ENCODE assay signal across 13 cellular contexts in genomic region chr17:39651908-39652634, GRCh38. TPM values are rescaled to one million over a fixed set of nuclear protein-coding genes. Genes with fewer than 3 reads are reported as not detected.
A peak's percentile ranks its signal among the peaks of the same experiment; 100 is the strongest.
DNase-seq lines count a peak whose midpoint lies in the region; ATAC-seq, FAIRE-seq and TF ChIP-seq lines count a peak whose summit lies in the region.
"Had no signal": no experiment of that assay in that cellular context is flagged by ENCODE, and none has a peak within 500 bp of the region (broad histone marks: within the 10 kb centered on the region; RNA-seq: fewer than 3 reads in every experiment).

No MANE protein-coding gene starts in this region.

- ATAC-seq in T-helper 17 cell (no peak), GM21360 (IDR thresholded peaks at IDR 0.05; ENCODE audit: unreplicated experiment) (no peak)
- ATAC-seq: gastrocnemius medialis had no signal

- H3K27ac Mint-ChIP-seq in CD8-positive, alpha-beta memory T cell: peak overlapping the region in 7 of 8 donors; percentile 1 to 96 (median 85)
- peak overlapping the region; percentile 79 for H3K27ac Mint-ChIP-seq in T-helper 17 cell
- H3K27ac Mint-ChIP-seq in progenitor cell of endocrine pancreas: peak overlapping the region; percentile 67
- H3K27ac Mint-ChIP-seq: activated T-helper 1 cell treated with anti-CD3 and anti-CD28 coated beads, Interleukin-12 subunit alpha, Interleukin-12 subunit beta, Interleukin-2, Interleukin-4 antibody, amounts not matched to agents 30 ng/mL and 10 ng/mL and 1 ng/mL, durations not matched to agents 14 hours and 24 hours and 36 hours had no signal

- WGBS in esophagus squamous epithelium, 2 donors: 63 to 65% methylated on average over 7 of the region's 10 CpGs

- peaks cover 0 to 45% (median 10%) of the 10 kb centered on the region in 3 donors for H3K36me3 Mint-ChIP-seq in CD8-positive, alpha-beta memory T cell
- peaks cover 2% of the 10 kb centered on the region for H3K36me3 Mint-ChIP-seq in T-helper 17 cell (ENCODE audit: low read depth)
- H3K36me3 Mint-ChIP-seq in progenitor cell of endocrine pancreas (ENCODE audit: insufficient read depth): peaks cover 2% of the 10 kb centered on the region

- no peak for DNase-seq in CD8-positive, alpha-beta memory T cell
- DNase-seq in T-helper 17 cell: no peak
- DNase-seq in esophagus squamous epithelium (lab: John Stamatoyannopoulos, UW): no peak
- no peak for DNase-seq in progenitor cell of endocrine pancreas (ENCODE audit: low spot score, unreplicated experiment)
- no peak for DNase-seq in COLO829 (ENCODE audit: low spot score)
- DNase-seq in iPS-NIHi7 (ENCODE audit: extremely low spot score): no peak
- no peak for DNase-seq in urothelium cell line (ENCODE audit: low spot score)
- DNase-seq: gastrocnemius medialis, NCI-H187 had no signal

- no peaks in the 10 kb centered on the region for H3K27me3 ChIP-seq in CD8-positive, alpha-beta memory T cell (ENCODE audit: insufficient read depth, low read length, poor library complexity, severe bottlenecking)
- H3K27me3 ChIP-seq in esophagus squamous epithelium: no peaks in the 10 kb centered on the region
- H3K27me3 ChIP-seq: gastrocnemius medialis, right atrium auricular region had no signal

- H3K36me3 ChIP-seq in CD8-positive, alpha-beta memory T cell (ENCODE audit: insufficient read depth, low read length): peaks cover 3% of the 10 kb centered on the region
- peaks cover 0 to 58% (median 0%) of the 10 kb centered on the region in 3 donors for H3K36me3 ChIP-seq in esophagus squamous epithelium
- H3K36me3 ChIP-seq: gastrocnemius medialis, right atrium auricular region had no signal

- H3K9me3 Mint-ChIP-seq in CD8-positive, alpha-beta memory T cell: peaks cover 0 to 2% (median 0%) of the 10 kb centered on the region in 5 donors
- no peaks in the 10 kb centered on the region for H3K9me3 Mint-ChIP-seq in progenitor cell of endocrine pancreas (ENCODE audit: low read depth)
- H3K9me3 Mint-ChIP-seq: activated T-helper 1 cell treated with anti-CD3 and anti-CD28 coated beads, Interleukin-12 subunit alpha, Interleukin-12 subunit beta, Interleukin-2, Interleukin-4 antibody, amounts not matched to agents 30 ng/mL and 10 ng/mL and 1 ng/mL, durations not matched to agents 14 hours and 24 hours and 36 hours had no signal

- no peak for TF ChIP-seq POLR2A in esophagus squamous epithelium (IDR thresholded peaks at IDR 0.05)

- TF ChIP-seq CTCF in esophagus squamous epithelium (IDR thresholded peaks at IDR 0.05) (no peak), progenitor cell of endocrine pancreas (IDR thresholded peaks at IDR 0.05; ENCODE audit: unreplicated experiment) (no peak)

- peaks cover 0 to 1% of the 10 kb centered on the region in 2 donors for H3K27me3 Mint-ChIP-seq in CD8-positive, alpha-beta memory T cell
- no peaks in the 10 kb centered on the region for H3K27me3 Mint-ChIP-seq in T-helper 17 cell
- H3K27me3 Mint-ChIP-seq in progenitor cell of endocrine pancreas: no peaks in the 10 kb centered on the region

- H3K4me3 ChIP-seq in CD8-positive, alpha-beta memory T cell (ENCODE audit: low read length): no peak overlapping the region
- H3K4me3 ChIP-seq in esophagus squamous epithelium: no peak overlapping the region
- H3K4me3 ChIP-seq: gastrocnemius medialis, right atrium auricular region had no signal

- POLR2A ChIA-PET in CD8-positive, alpha-beta memory T cell (lab: Charles Lee): no interaction called here

- no peak overlapping the region for H3K27ac ChIP-seq in CD8-positive, alpha-beta memory T cell (ENCODE audit: low read depth, low read length)
- peak overlapping the region in 3 of 4 donors; percentile 7 to 62 (median 38) for H3K27ac ChIP-seq in esophagus squamous epithelium
- H3K27ac ChIP-seq: gastrocnemius medialis, right atrium auricular region had no signal

- intact Hi-C loops in esophagus squamous epithelium (cut with DNase I): no loop called here

- peaks cover 41 to 69% (median 50%) of the 10 kb centered on the region in 3 donors for H3K4me1 Mint-ChIP-seq in CD8-positive, alpha-beta memory T cell
- peaks cover 37% of the 10 kb centered on the region for H3K4me1 Mint-ChIP-seq in T-helper 17 cell
- peaks cover 21% of the 10 kb centered on the region for H3K4me1 Mint-ChIP-seq in progenitor cell of endocrine pancreas (ENCODE audit: low read depth)

- no peak overlapping the region for H3K4me3 Mint-ChIP-seq in CD8-positive, alpha-beta memory T cell
- H3K4me3 Mint-ChIP-seq in T-helper 17 cell (peak overlapping the region; percentile 31), progenitor cell of endocrine pancreas (ENCODE audit: low read depth) (peak overlapping the region; percentile 0)
- H3K4me3 Mint-ChIP-seq: activated T-helper 1 cell treated with anti-CD3 and anti-CD28 coated beads, Interleukin-12 subunit alpha, Interleukin-12 subunit beta, Interleukin-2, Interleukin-4 antibody, amounts not matched to agents 30 ng/mL and 10 ng/mL and 1 ng/mL, durations not matched to agents 14 hours and 24 hours and 36 hours had no signal

- CTCF ChIA-PET in CD8-positive, alpha-beta memory T cell (lab: Charles Lee): interaction anchor here (0.7 to 5.9 kb wide), 9 partner anchors 13 to 65 kb away, joined by 3 to 60 read pairs (median 7); partner anchors contain the start of genes PGAP3, PNMT, STARD3 and TCAP

- peaks cover 19% of the 10 kb centered on the region for H3K4me1 ChIP-seq in CD8-positive, alpha-beta memory T cell (ENCODE audit: insufficient read depth, low read length)
- H3K4me1 ChIP-seq in esophagus squamous epithelium: peaks cover 0 to 38% (median 9%) of the 10 kb centered on the region in 3 donors

- H3K9me3 ChIP-seq in CD8-positive, alpha-beta memory T cell (ENCODE audit: low read length): no peaks in the 10 kb centered on the region
- H3K9me3 ChIP-seq in T-helper 17 cell (ENCODE audit: control insufficient read depth, low read length, poor library complexity, severe bottlenecking) (no peaks in the 10 kb centered on the region), esophagus squamous epithelium (no peaks in the 10 kb centered on the region)
- H3K9me3 ChIP-seq: gastrocnemius medialis, right atrium auricular region had no signal

- FAIRE-seq in urothelium cell line (lab: Jason Lieb, UNC): no peak

RNA-seq across cellular contexts. Expression of gene TCAP, which starts 13.1 kb away (rescaled TPM):
- total RNA-seq in CD8-positive, alpha-beta memory T cell: 1 to 10 TPM in 1 of 2 experiments, under 1 TPM in 1; 0.97 to 1.6 TPM
- polyA plus RNA-seq in CD8-positive, alpha-beta memory T cell: not detected
- total RNA-seq in T-helper 17 cell: 1 to 10 TPM; 1.5 to 3.1 TPM
- under 1 TPM; 0.11 to 0.57 (median 0.29) TPM for total RNA-seq in esophagus squamous epithelium
- total RNA-seq in progenitor cell of endocrine pancreas: 1.8 and 2.7 TPM in 2 replicates

RNA-seq across cellular contexts. Expression of gene STARD3, which starts 15.1 kb away (rescaled TPM):
- 10 to 100 TPM; 71.4 to 74.1 TPM for total RNA-seq in CD8-positive, alpha-beta memory T cell
- polyA plus RNA-seq in CD8-positive, alpha-beta memory T cell: 44.5 TPM
- total RNA-seq in T-helper 17 cell: 10 to 100 TPM; 60.9 to 67.2 TPM
- total RNA-seq in esophagus squamous epithelium: 10 to 100 TPM; 27.3 to 46.7 (median 33.4) TPM
- total RNA-seq in progenitor cell of endocrine pancreas: 57.0 and 62.5 TPM in 2 replicates

RNA-seq across cellular contexts. Expression of gene PNMT, which starts 16.2 kb away (rescaled TPM):
- not detected for total RNA-seq in CD8-positive, alpha-beta memory T cell
- polyA plus RNA-seq in CD8-positive, alpha-beta memory T cell: 0.39 TPM
- total RNA-seq in T-helper 17 cell (not detected), esophagus squamous epithelium (1 to 10 TPM in 2 of 4 donors, under 1 TPM in 2; 0.26 to 8.4 (median 1.3) TPM), progenitor cell of endocrine pancreas (2.5 and 3.1 TPM in 2 replicates)
- total RNA-seq: activated T-helper 1 cell treated with anti-CD3 and anti-CD28 coated beads, Interleukin-12 subunit alpha, Interleukin-12 subunit beta, Interleukin-2, Interleukin-4 antibody, amounts not matched to agents 30 ng/mL and 10 ng/mL and 1 ng/mL, durations not matched to agents 14 hours and 24 hours and 36 hours had no signal

RNA-seq across cellular contexts. Expression of gene PPP1R1B, which starts 25.3 kb away (rescaled TPM):
- not detected for total RNA-seq in CD8-positive, alpha-beta memory T cell
- not detected for polyA plus RNA-seq in CD8-positive, alpha-beta memory T cell
- under 1 TPM; 0.22 to 0.42 TPM for total RNA-seq in T-helper 17 cell
- total RNA-seq in esophagus squamous epithelium: 1 to 10 TPM in 2 of 4 donors, under 1 TPM in 2; 0.23 to 4.8 (median 2.4) TPM
- total RNA-seq in progenitor cell of endocrine pancreas: 0.89 TPM in 1 of 2 replicates, not detected in the other
- total RNA-seq: activated T-helper 1 cell treated with anti-CD3 and anti-CD28 coated beads, Interleukin-12 subunit alpha, Interleukin-12 subunit beta, Interleukin-2, Interleukin-4 antibody, amounts not matched to agents 30 ng/mL and 10 ng/mL and 1 ng/mL, durations not matched to agents 14 hours and 24 hours and 36 hours had no signal
- polyA plus RNA-seq: liver had no signal

RNA-seq across cellular contexts. Expression of gene PGAP3, which starts 35.8 kb away (rescaled TPM):
- total RNA-seq in CD8-positive, alpha-beta memory T cell: 10 to 100 TPM; 11.8 to 12.1 TPM
- polyA plus RNA-seq in CD8-positive, alpha-beta memory T cell: 22.4 TPM
- total RNA-seq in T-helper 17 cell (10 to 100 TPM; 28.8 to 31.3 TPM), esophagus squamous epithelium (10 to 100 TPM; 10.7 to 34.2 (median 19.2) TPM), progenitor cell of endocrine pancreas (38.7 and 40.1 TPM in 2 replicates)

Comparison
In these comparisons a context has a peak if more than half of its experiments do, and no peak if none do; other contexts are left out.
1. H3K4me3 Mint-ChIP-seq: peak in T-helper 17 cell (single experiment) and progenitor cell of endocrine pancreas (single experiment); none in CD8-positive, alpha-beta memory T cell (0 of 7).
2. Peak in every context shown above with its lines, with median percentiles within 50 percentile points of each other: H3K27ac Mint-ChIP-seq.